Comparison of ENCODE assay signal across 10 cellular contexts in the genomic region with DNA sequence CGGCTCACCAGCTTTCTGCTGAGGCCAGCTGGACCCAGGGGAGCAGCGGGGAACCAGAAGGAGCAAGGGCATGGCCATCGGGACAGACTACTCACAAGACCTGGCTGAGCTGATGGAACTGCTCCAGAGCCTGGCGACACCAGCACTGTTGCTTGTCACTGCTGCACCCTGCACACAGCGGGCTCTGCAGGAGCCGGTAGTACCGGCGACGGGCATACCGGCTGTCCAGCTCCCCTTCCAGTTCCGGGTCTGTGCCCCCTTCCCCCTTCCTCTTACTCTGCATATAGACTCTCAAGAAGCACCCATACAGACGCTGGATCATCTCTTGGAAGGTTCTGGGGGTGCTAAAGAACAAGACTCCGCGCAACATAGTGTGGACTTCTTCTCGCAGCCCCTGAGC. TPM values are rescaled to one million over a fixed set of nuclear protein-coding genes. Genes with fewer than 3 reads are reported as not detected.
DNase-seq lines count a peak whose midpoint lies in the region; ATAC-seq and TF ChIP-seq lines count a peak whose summit lies in the region.
"Had no signal": no experiment of that assay in that cellular context is flagged by ENCODE, and none has a peak within 500 bp of the region (broad histone marks: within the 10 kb centered on the region; RNA-seq: fewer than 3 reads in every experiment).

No MANE protein-coding gene starts in this region.

- H3K9ac ChIP-seq in OCI-LY1 (ENCODE audit: low read length) (peak overlapping the region; percentile 69), endodermal cell (ENCODE audit: extremely low read depth, low read length, poor library complexity, severe bottlenecking) (peak overlapping the region; percentile 69)

- ATAC-seq in CD4-positive, CD25-positive, alpha-beta regulatory T cell (ENCODE audit: low read depth in 2 of 2) = no peak
- no peak for ATAC-seq in HG03135 (IDR thresholded peaks at IDR 0.05; ENCODE audit: unreplicated experiment)
- no peak for ATAC-seq in HG03571 (IDR thresholded peaks at IDR 0.05; ENCODE audit: unreplicated experiment)

- peaks cover 0 to 49% (median 13%) of the 10 kb centered on the region in 4 donors for H3K4me1 Mint-ChIP-seq in CD4-positive, CD25-positive, alpha-beta regulatory T cell
- H3K4me1 Mint-ChIP-seq in endodermal cell = peaks cover 19% of the 10 kb centered on the region

- 91 to 94% methylated on average over 8 to 15 of the region's 15 CpGs for WGBS in endodermal cell (ENCODE audit: insufficient coverage in 1 of 2, insufficient read length in 1 of 2), 2 experiments

- H3K4me3 Mint-ChIP-seq in CD4-positive, CD25-positive, alpha-beta regulatory T cell = peak overlapping the region; percentile 92 to 97 (median 94)
- peak overlapping the region; percentile 83 for H3K4me3 Mint-ChIP-seq in endodermal cell

- H3K27me3 Mint-ChIP-seq in CD4-positive, CD25-positive, alpha-beta regulatory T cell = no peaks in the 10 kb centered on the region
- no peaks in the 10 kb centered on the region for H3K27me3 Mint-ChIP-seq in endodermal cell (ENCODE audit: insufficient read depth)

- peaks cover 4% of the 10 kb centered on the region for H3K36me3 Mint-ChIP-seq in CD4-positive, CD25-positive, alpha-beta regulatory T cell
- H3K36me3 Mint-ChIP-seq in endodermal cell (ENCODE audit: low read depth) = peaks cover 19% of the 10 kb centered on the region

- H3K27me3 ChIP-seq in CD4-positive, CD25-positive, alpha-beta regulatory T cell (ENCODE audit: control insufficient read depth, insufficient read depth, low read length) = no peaks in the 10 kb centered on the region
- H3K27me3 ChIP-seq in OCI-LY1 (ENCODE audit: insufficient read depth, low read length) (no peaks in the 10 kb centered on the region), endodermal cell (ENCODE audit: control insufficient read depth, insufficient read depth, low read length, poor library complexity, severe bottlenecking) (no peaks in the 10 kb centered on the region), neutrophil (no peaks in the 10 kb centered on the region)

- H3K27ac Mint-ChIP-seq in CD4-positive, CD25-positive, alpha-beta regulatory T cell = peak overlapping the region; percentile 92 to 96 (median 94)
- H3K27ac Mint-ChIP-seq in endodermal cell = peak overlapping the region; percentile 92

- no peaks in the 10 kb centered on the region for H3F3A ChIP-seq in OCI-LY1 (ENCODE audit: insufficient read depth, low read length)

- H3K79me2 ChIP-seq in OCI-LY1 (ENCODE audit: insufficient read depth, low read length) = peaks cover 4% of the 10 kb centered on the region

- peak overlapping the region; percentile 89 for H3K4me2 ChIP-seq in OCI-LY1 (ENCODE audit: low read length)

- no peaks in the 10 kb centered on the region for H3K9me2 ChIP-seq in OCI-LY1 (ENCODE audit: low read depth, low read length)

- no peaks in the 10 kb centered on the region for H3K9me3 ChIP-seq in CD4-positive, CD25-positive, alpha-beta regulatory T cell (ENCODE audit: control insufficient read depth in 2 of 2, low read length in 2 of 2)
- H3K9me3 ChIP-seq in OCI-LY1 (ENCODE audit: low read length) (no peaks in the 10 kb centered on the region), endodermal cell (ENCODE audit: control insufficient read depth, low read length) (no peaks in the 10 kb centered on the region), neutrophil (no peaks in the 10 kb centered on the region)

- peak overlapping the region; percentile 98 for H3K27ac ChIP-seq in CD4-positive, CD25-positive, alpha-beta regulatory T cell (ENCODE audit: insufficient read depth, low read length, poor library complexity, severe bottlenecking)
- no peak overlapping the region for H3K27ac ChIP-seq in OCI-LY1 (ENCODE audit: low read depth, low read length, poor library complexity, severe bottlenecking)
- H3K27ac ChIP-seq in endodermal cell (ENCODE audit: low read depth, low read length) = no peak overlapping the region
- H3K27ac ChIP-seq in neutrophil = peak overlapping the region; percentile 98

- H3K36me3 ChIP-seq in CD4-positive, CD25-positive, alpha-beta regulatory T cell (ENCODE audit: control insufficient read depth, insufficient read depth, low read length) = peaks cover 30% of the 10 kb centered on the region
- H3K36me3 ChIP-seq in OCI-LY1 (ENCODE audit: insufficient read depth, low read length) (peaks cover 32% of the 10 kb centered on the region), endodermal cell (ENCODE audit: control insufficient read depth, insufficient read depth, low read length) (peaks cover 32% of the 10 kb centered on the region), neutrophil (peaks cover 67% of the 10 kb centered on the region)

- no peaks in the 10 kb centered on the region for H4K20me1 ChIP-seq in OCI-LY1 (ENCODE audit: insufficient read depth, low read length)

- TF ChIP-seq CTCF in OCI-LY1 (IDR thresholded peaks at IDR 0.05; ENCODE audit: low read length) (no peak), endodermal cell (conservative IDR thresholded peaks at IDR 0.05) (no peak), neutrophil (IDR thresholded peaks at IDR 0.05) (no peak)

- no peak for DNase-seq in CD4-positive, CD25-positive, alpha-beta regulatory T cell
- no peak for DNase-seq in endodermal cell
- no peak for DNase-seq in mesenteric fat pad (ENCODE audit: low spot score)
- no peak for DNase-seq in globus pallidus (ENCODE audit: low spot score)
- DNase-seq: dermis blood vessel endothelial cell, NCI-H1930 had no signal

- peak overlapping the region; percentile 71 for H3K4me3 ChIP-seq in CD4-positive, CD25-positive, alpha-beta regulatory T cell (ENCODE audit: low read depth, low read length)
- H3K4me3 ChIP-seq in OCI-LY1 (ENCODE audit: low read depth, low read length, poor library complexity, severe bottlenecking) (peak overlapping the region; percentile 72), endodermal cell (ENCODE audit: low read length) (peak overlapping the region; percentile 91), neutrophil (ENCODE audit: low read depth in 1 of 2, low read length in 1 of 2) (peak overlapping the region; percentile 81 to 97)

- no peak overlapping the region for H2AFZ ChIP-seq in OCI-LY1 (ENCODE audit: low read length)

- H3K4me1 ChIP-seq in CD4-positive, CD25-positive, alpha-beta regulatory T cell (ENCODE audit: control insufficient read depth, insufficient read depth, low read length, poor library complexity, severe bottlenecking) = peaks cover 39% of the 10 kb centered on the region
- H3K4me1 ChIP-seq in OCI-LY1 (ENCODE audit: insufficient read depth, low read length, severe bottlenecking) = peaks cover 30% of the 10 kb centered on the region
- peaks cover 23% of the 10 kb centered on the region for H3K4me1 ChIP-seq in endodermal cell (ENCODE audit: control insufficient read depth, insufficient read depth, low read length)
- H3K4me1 ChIP-seq in neutrophil (ENCODE audit: control insufficient read depth in 1 of 2, insufficient read depth in 1 of 2, low read depth in 1 of 2, low read length in 1 of 2) = peaks cover 34% of the 10 kb centered on the region in 2 experiments

- H3K9me3 Mint-ChIP-seq in CD4-positive, CD25-positive, alpha-beta regulatory T cell = peaks cover 0 to 2% (median 0%) of the 10 kb centered on the region in 7 donors
- no peaks in the 10 kb centered on the region for H3K9me3 Mint-ChIP-seq in endodermal cell

RNA-seq across cellular contexts. Expression of a gene that starts 1.0 kb away (rescaled TPM):
- total RNA-seq in CD4-positive, CD25-positive, alpha-beta regulatory T cell = 127 TPM
- 1 to 10 TPM; 7.5 to 8.7 (median 8.0) TPM for polyA plus RNA-seq in CD4-positive, CD25-positive, alpha-beta regulatory T cell
- total RNA-seq in endodermal cell (10 to 100 TPM; 66.5 to 69.2 TPM), mesenteric fat pad (39.3 TPM)
- polyA plus RNA-seq in endodermal cell (2013, experiment 1 of 2) = 40.0 TPM
- polyA plus RNA-seq in endodermal cell (2013, experiment 2 of 2) = 33.2 TPM

RNA-seq across cellular contexts. Expression of a gene that starts 1.1 kb away (rescaled TPM):
- 54.3 TPM for total RNA-seq in CD4-positive, CD25-positive, alpha-beta regulatory T cell
- 100 to 1,000 TPM; 112 to 150 (median 130) TPM for polyA plus RNA-seq in CD4-positive, CD25-positive, alpha-beta regulatory T cell
- total RNA-seq in endodermal cell (10 to 100 TPM; 66.5 to 67.7 TPM), mesenteric fat pad (53.3 TPM)
- 58.8 TPM for polyA plus RNA-seq in endodermal cell (2013, experiment 1 of 2)
- polyA plus RNA-seq in endodermal cell (2013, experiment 2 of 2) = 62.8 TPM

RNA-seq across cellular contexts. Expression of a gene that starts 13.2 kb away (rescaled TPM):
- 5.9 TPM for total RNA-seq in CD4-positive, CD25-positive, alpha-beta regulatory T cell
- polyA plus RNA-seq in CD4-positive, CD25-positive, alpha-beta regulatory T cell = under 1 TPM; 0.27 to 0.91 (median 0.43) TPM
- 10 to 100 TPM; 19.0 to 23.9 TPM for total RNA-seq in endodermal cell
- 12.1 TPM for polyA plus RNA-seq in endodermal cell (2013, experiment 1 of 2)
- polyA plus RNA-seq in endodermal cell (2013, experiment 2 of 2) = 11.0 TPM
- total RNA-seq in mesenteric fat pad = 5.1 TPM

RNA-seq across cellular contexts. Expression of a gene that starts 15.5 kb away (rescaled TPM):
- total RNA-seq in CD4-positive, CD25-positive, alpha-beta regulatory T cell = not detected
- polyA plus RNA-seq in CD4-positive, CD25-positive, alpha-beta regulatory T cell = not detected
- total RNA-seq in endodermal cell (under 1 TPM in 1 of 2 donors, not detected in 1; 0.62 TPM), mesenteric fat pad (not detected)
- not detected for polyA plus RNA-seq in endodermal cell (2013, experiment 1 of 2)
- polyA plus RNA-seq in endodermal cell (2013, experiment 2 of 2) = not detected
- total RNA-seq: dermis blood vessel endothelial cell had no signal

RNA-seq across cellular contexts. Expression of a gene that starts 17.5 kb away (rescaled TPM):
- total RNA-seq in CD4-positive, CD25-positive, alpha-beta regulatory T cell = not detected
- not detected for polyA plus RNA-seq in CD4-positive, CD25-positive, alpha-beta regulatory T cell
- under 1 TPM in 1 of 2 donors, not detected in 1; 0.53 TPM for total RNA-seq in endodermal cell
- 0.39 TPM for polyA plus RNA-seq in endodermal cell (2013, experiment 1 of 2)
- not detected for polyA plus RNA-seq in endodermal cell (2013, experiment 2 of 2)
- total RNA-seq in mesenteric fat pad = not detected
- total RNA-seq: dermis blood vessel endothelial cell had no signal

Comparison
In these comparisons a context has a peak if more than half of its experiments do, and no peak if none do; other contexts are left out.
1. H3K27ac ChIP-seq: peak in CD4-positive, CD25-positive, alpha-beta regulatory T cell (single experiment) and neutrophil (single experiment); none in OCI-LY1 (single experiment) and endodermal cell (single experiment).
2. Peak in every context shown above with its lines, with median percentiles within 50 percentile points of each other: H3K4me3 ChIP-seq.